8 cellular contexts compared by ENCODE assay signal in genomic region chr19:1039646-1040475, GRCh38. TPM values are rescaled to one million over a fixed set of nuclear protein-coding genes. Genes with fewer than 3 reads are reported as not detected.
DNase-seq lines count a peak whose midpoint lies in the region; ATAC-seq, FAIRE-seq and TF ChIP-seq lines count a peak whose summit lies in the region.

Gene ABCA7, plus strand, starts transcription at chr19:1040107. Its CDS starts 1,255 bp downstream, at chr19:1041362.

- TF ChIP-seq POLR2A in H1 (IDR thresholded peaks at IDR 0.05; ENCODE audit: control extremely low read depth in 1 of 2, low read depth in 2 of 2, low read length in 2 of 2): peak in 1 of 2 experiments; percentile 16; a peak in 2 of 3 replicates

- POLR2A ChIA-PET in H1 (lab: Charles Lee; ENCODE audit: partially characterized antibody): interaction anchor here (0.8 to 16.4 kb wide), 23 partner anchors 8 to 401 kb away, joined by 3 to 509 read pairs (median 6); partner anchors contain the start of genes ARHGAP45, CIRBP, CNN2 and GPX4

- no peak within 1 kb of the TSS for H2BK20ac ChIP-seq in H1 (ENCODE audit: low read length)

- peak in 1 of 2 experiments; percentile 14; a peak in 1 of 4 replicates for TF ChIP-seq RAD21 in H1 (IDR thresholded peaks at IDR 0.05 in 1 of 2, conservative IDR thresholded peaks at IDR 0.05 in 1 of 2; ENCODE audit: low read depth in 2 of 2, low read length in 2 of 2)

- H3K27me3 ChIP-seq in H1 (replicated peaks in 1 of 4; ENCODE audit: control insufficient read depth in 3 of 4, extremely low read depth in 1 of 4, insufficient read depth in 3 of 4, low read length in 3 of 4) (no peaks in the 10 kb centered on the region), mesenchymal stem cell (ENCODE audit: control insufficient read depth in 1 of 2, insufficient read depth in 1 of 2, low read length in 2 of 2) (no peaks in the 10 kb centered on the region)

- H3K27ac ChIP-seq in H1 (ENCODE audit: low read depth, low read length) (0 out of 2 replicates have a peak within 1 kb of the TSS, but pooled peaks have one; percentile 9), mesenchymal stem cell (ENCODE audit: low read length, poor library complexity, severe bottlenecking) (peak within 1 kb of the TSS; percentile 68)

- DNase-seq in COLO829 (ENCODE audit: low spot score) (peak; percentile 84), HUDEP-2 (lab: John Stamatoyannopoulos, UW; ENCODE audit: unreplicated experiment in 76 of 76) (peak; percentile 75 to 100 (median 99)), NOMO-1 treated with dmso at 0.1 percent for 144 hours (lab: John Stamatoyannopoulos, UW; ENCODE audit: unreplicated experiment) (peak; percentile 98), H1 (ENCODE audit: low read depth in 1 of 2, low spot score in 2 of 2) (peak; percentile 98 to 100), mesenchymal stem cell (peak; percentile 96)
- peak; percentile 97 to 98 for DNase-seq in activated CD8-positive, alpha-beta memory T cell treated with anti-CD3 and anti-CD28 coated beads for 4 hours (ENCODE audit: low read depth in 2 of 2)
- peak; percentile 99 for DNase-seq in stimulated activated CD8-positive, alpha-beta memory T cell treated with anti-CD3 and anti-CD28 coated beads, Interleukin-12 subunit alpha, Interleukin-12 subunit beta, amount 100 ng/mL, for 24 hours (ENCODE audit: extremely low read depth)

- H2BK15ac ChIP-seq in H1 (ENCODE audit: low read length): no peak within 1 kb of the TSS
- peak within 1 kb of the TSS; percentile 74 for H2BK15ac ChIP-seq in mesenchymal stem cell (ENCODE audit: low read depth, poor library complexity, severe bottlenecking)

- H2AK5ac ChIP-seq in H1 (ENCODE audit: low read depth, low read length): no peak within 1 kb of the TSS
- peak within 1 kb of the TSS; percentile 31 for H2AK5ac ChIP-seq in mesenchymal stem cell (ENCODE audit: low read length, severe bottlenecking)

- no peak within 1 kb of the TSS for H3K56ac ChIP-seq in H1 (replicated peaks; ENCODE audit: insufficient read length, low read depth, low read length)

- no peak for TF ChIP-seq EP300 in H1 (IDR thresholded peaks at IDR 0.05; ENCODE audit: borderline replicate concordance in 1 of 2, low read depth in 2 of 2, low read length in 2 of 2)

- H3K18ac ChIP-seq in H1 (ENCODE audit: extremely low read depth, low read length) (0 out of 2 replicates have a peak within 1 kb of the TSS, but pooled peaks have one; percentile 5), mesenchymal stem cell (ENCODE audit: low read depth in 1 of 2, low read length in 2 of 2) (peak within 1 kb of the TSS in 1 of 2 experiments; percentile 34)

- H3K4ac ChIP-seq in H1 (replicated peaks; ENCODE audit: insufficient read length, low read depth, low read length): no peak within 1 kb of the TSS
- peak within 1 kb of the TSS in 1 of 2 experiments; percentile 62 for H3K4ac ChIP-seq in mesenchymal stem cell (ENCODE audit: low read depth in 1 of 2, low read length in 2 of 2)

- H4K91ac ChIP-seq in H1 (replicated peaks; ENCODE audit: insufficient read length, low read length) (no peak within 1 kb of the TSS), mesenchymal stem cell (ENCODE audit: low read length) (no peak within 1 kb of the TSS)

- no peak within 1 kb of the TSS for H3K14ac ChIP-seq in H1 (ENCODE audit: insufficient read length)
- H3K14ac ChIP-seq in mesenchymal stem cell (ENCODE audit: low read length in 2 of 2): no peak within 1 kb of the TSS

- H3K23ac ChIP-seq in H1 (ENCODE audit: insufficient read length) (no peak within 1 kb of the TSS), mesenchymal stem cell (ENCODE audit: low read length in 2 of 2) (peak within 1 kb of the TSS in 1 of 2 experiments; percentile 49)

- H3K23me2 ChIP-seq in H1 (ENCODE audit: low read depth, low read length): peaks cover 10% of the 10 kb centered on the region

- FAIRE-seq in H1 (lab: Jason Lieb, UNC): no peak

- H3K79me1 ChIP-seq in H1 (ENCODE audit: low read depth, low read length) (no peaks in the 10 kb centered on the region), mesenchymal stem cell (replicated peaks; ENCODE audit: low read length, poor library complexity, severe bottlenecking) (peaks cover 6% of the 10 kb centered on the region)

- no peak within 1 kb of the TSS for H2BK12ac ChIP-seq in H1 (ENCODE audit: low read depth, low read length)
- H2BK12ac ChIP-seq in mesenchymal stem cell (ENCODE audit: low read length in 2 of 2): peak within 1 kb of the TSS in 1 of 2 experiments; percentile 49

- H4K5ac ChIP-seq in H1 (ENCODE audit: insufficient read length, low read depth, low read length): no peak within 1 kb of the TSS

- H3K4me3 ChIP-seq in H1 (ENCODE audit: extremely low read depth in 1 of 4, insufficient read depth in 2 of 4, low read depth in 3 of 4, low read length in 4 of 4) (peak within 1 kb of the TSS; percentile 53 to 76 (median 64)), mesenchymal stem cell (ENCODE audit: insufficient read depth in 1 of 2, low read depth in 1 of 2, low read length in 2 of 2) (peak within 1 kb of the TSS; percentile 55 to 86)

- no peak within 1 kb of the TSS for H2AFZ ChIP-seq in H1 (ENCODE audit: low read length)
- H2AFZ ChIP-seq in mesenchymal stem cell (ENCODE audit: low read depth, low read length): no peak within 1 kb of the TSS

- H3K9me3 ChIP-seq in H1 (ENCODE audit: insufficient read depth in 2 of 2, low read depth in 1 of 2, low read length in 1 of 2): no peaks in the 10 kb centered on the region
- H3K9me3 ChIP-seq in mesenchymal stem cell (ENCODE audit: control insufficient read depth, low read length): no peaks in the 10 kb centered on the region

- WGBS in H1 (ENCODE audit: extremely low coverage in 1 of 2, insufficient coverage in 1 of 2, insufficient read length in 1 of 2, insufficient replicate concordance in 2 of 2, low coverage in 1 of 2, low lambda C conversion rate in 2 of 2, missing lambda C conversion rate in 1 of 2), 2 experiments: 6% methylated on average over 56 of the region's 56 CpGs; no CpG with 5 or more reads in 1 of the 2 experiments
- WGBS in mesenchymal stem cell: 5% methylated on average over 51 of the region's 56 CpGs

- TF ChIP-seq CTCF in H1 (IDR thresholded peaks at IDR 0.05; ENCODE audit: control extremely low read depth in 1 of 3, insufficient read depth in 1 of 3, low read depth in 1 of 3, low read length in 3 of 3): no peak

- peak; percentile 61 for ATAC-seq in GM21381 (IDR thresholded peaks at IDR 0.05; ENCODE audit: unreplicated experiment)

- CTCF ChIA-PET in H1 (lab: Charles Lee; ENCODE audit: partially characterized antibody): interaction anchor here (0.8 to 4.8 kb wide), 10 partner anchors 10 to 222 kb away, joined by 3 to 27 read pairs (median 4); partner anchors contain the start of gene ARHGAP45

- peak within 1 kb of the TSS in 3 of 4 experiments; percentile 24 to 48 (median 31); a peak in 4 of 7 replicates for H3K9ac ChIP-seq in H1 (replicated peaks in 1 of 4; ENCODE audit: extremely low read depth in 1 of 4, low read depth in 3 of 4, low read length in 3 of 4)
- H3K9ac ChIP-seq in mesenchymal stem cell (ENCODE audit: low read length): peak within 1 kb of the TSS; percentile 80

- peaks cover 11 to 22% (median 17%) of the 10 kb centered on the region in 4 experiments for H3K36me3 ChIP-seq in H1 (ENCODE audit: control insufficient read depth in 2 of 4, insufficient read depth in 4 of 4, low read length in 3 of 4)
- peaks cover 26 to 70% of the 10 kb centered on the region in 2 experiments for H3K36me3 ChIP-seq in mesenchymal stem cell (ENCODE audit: control insufficient read depth in 1 of 2, insufficient read depth in 2 of 2, low read depth in 1 of 2, low read length in 2 of 2)

- H2BK120ac ChIP-seq in H1 (replicated peaks; ENCODE audit: low read depth, low read length) (no peak within 1 kb of the TSS), mesenchymal stem cell (ENCODE audit: low read depth, low read length) (no peak within 1 kb of the TSS)

- H4K8ac ChIP-seq in H1 (ENCODE audit: extremely low read depth, insufficient read depth, low read length) (no peak within 1 kb of the TSS), mesenchymal stem cell (ENCODE audit: low read length) (peak within 1 kb of the TSS; percentile 66)

- no peaks in the 10 kb centered on the region for H3K79me2 ChIP-seq in H1 (ENCODE audit: control insufficient read depth in 1 of 2, insufficient read depth in 2 of 2, low read length in 2 of 2)

- H3K4me2 ChIP-seq in H1 (ENCODE audit: insufficient read depth in 1 of 2, low read depth in 2 of 2, low read length in 2 of 2): peak within 1 kb of the TSS; percentile 86 to 90
- peak within 1 kb of the TSS; percentile 88 for H3K4me2 ChIP-seq in mesenchymal stem cell (ENCODE audit: low read length, poor library complexity, severe bottlenecking)

- H2BK5ac ChIP-seq in H1 (ENCODE audit: low read depth, low read length): peak within 1 kb of the TSS; percentile 60; the same call in 1 of the 2 replicates
- no peak within 1 kb of the TSS for H2BK5ac ChIP-seq in mesenchymal stem cell (ENCODE audit: low read depth, low read length, poor library complexity, severe bottlenecking)

- peaks cover 0 to 12% of the 10 kb centered on the region in 2 experiments for H4K20me1 ChIP-seq in H1 (replicated peaks in 1 of 2; ENCODE audit: control insufficient read depth in 1 of 2, insufficient read depth in 2 of 2, low read length in 2 of 2)

- H3K4me1 ChIP-seq in H1 (replicated peaks in 1 of 4; ENCODE audit: control insufficient read depth in 3 of 4, insufficient read depth in 4 of 4, low read length in 3 of 4) (peaks cover 0 to 10% (median 9%) of the 10 kb centered on the region in 4 experiments; a peak in 6 of 7 replicates), mesenchymal stem cell (ENCODE audit: control insufficient read depth, insufficient read depth, low read depth, low read length) (peaks cover 44% of the 10 kb centered on the region)

TF ChIP-seq in H1, 55 proteins besides CTCF, POLR2A, EP300 and RAD21 (continues in another document):
- TF ChIP-seq SP4 (IDR thresholded peaks at IDR 0.05; ENCODE audit: low read length): peak; percentile 85; the same call in 1 of the 2 replicates
- peak; percentile 49; the same call in 1 of the 2 replicates for TF ChIP-seq GABPA (IDR thresholded peaks at IDR 0.05; ENCODE audit: borderline replicate concordance, insufficient read depth, low read length)
- TF ChIP-seq SP1 (IDR thresholded peaks at IDR 0.05; ENCODE audit: low read depth, low read length): peak; percentile 95
- TF ChIP-seq CHD1 (IDR thresholded peaks at IDR 0.05; ENCODE audit: low read depth, low read length): no peak

RNA-seq across cellular contexts. Expression of gene ABCA7, which starts in this region (rescaled TPM):
- 25.6 and 29.7 TPM in 2 replicates for total RNA-seq in H1 (2021; fragmentation: NEBNext Ultra II Directional; extraction: Animal tissue kit (Norgen Biotek cat#: 25700))
- polyA plus RNA-seq in H1 (2011; rRNA removed): 10.4 and 17.4 TPM in 2 replicates
- polyA plus RNA-seq in H1 (2011; cell fraction: cytosol; rRNA removed): 11.0 TPM
- 75.8 TPM for polyA plus RNA-seq in H1 (2011; cell fraction: nucleus; rRNA removed)
- 24.0 to 35.6 TPM (median 26.9 TPM) in 4 replicates for polyA plus RNA-seq in H1 (2012, experiment 1 of 2)
- 20.8 TPM for polyA plus RNA-seq in H1 (2012, experiment 2 of 2)
- 22.9 TPM for polyA plus RNA-seq in H1 (2013, experiment 1 of 2)
- 19.2 TPM for polyA plus RNA-seq in H1 (2013, experiment 2 of 2)
- polyA minus RNA-seq in H1 (2011; rRNA and poly(A)+ RNA removed): 7.3 and 11.6 TPM in 2 replicates
- polyA minus RNA-seq in H1 (2011; cell fraction: cytosol; rRNA and poly(A)+ RNA removed): 17.7 TPM
- 32.0 TPM for polyA minus RNA-seq in H1 (2011; cell fraction: nucleus; rRNA and poly(A)+ RNA removed)
- 8.4 TPM for polyA plus RNA-seq in mesenchymal stem cell (2013, experiment 1 of 2)
- polyA plus RNA-seq in mesenchymal stem cell (2013, experiment 2 of 2): 8.4 TPM

Comparison
In these comparisons a context has a peak if more than half of its experiments do, and no peak if none do; other contexts are left out.
1. Peak in every context shown above with its lines: DNase-seq, ATAC-seq, H3K4me3 ChIP-seq and H3K27ac ChIP-seq.